In the genomic region with DNA sequence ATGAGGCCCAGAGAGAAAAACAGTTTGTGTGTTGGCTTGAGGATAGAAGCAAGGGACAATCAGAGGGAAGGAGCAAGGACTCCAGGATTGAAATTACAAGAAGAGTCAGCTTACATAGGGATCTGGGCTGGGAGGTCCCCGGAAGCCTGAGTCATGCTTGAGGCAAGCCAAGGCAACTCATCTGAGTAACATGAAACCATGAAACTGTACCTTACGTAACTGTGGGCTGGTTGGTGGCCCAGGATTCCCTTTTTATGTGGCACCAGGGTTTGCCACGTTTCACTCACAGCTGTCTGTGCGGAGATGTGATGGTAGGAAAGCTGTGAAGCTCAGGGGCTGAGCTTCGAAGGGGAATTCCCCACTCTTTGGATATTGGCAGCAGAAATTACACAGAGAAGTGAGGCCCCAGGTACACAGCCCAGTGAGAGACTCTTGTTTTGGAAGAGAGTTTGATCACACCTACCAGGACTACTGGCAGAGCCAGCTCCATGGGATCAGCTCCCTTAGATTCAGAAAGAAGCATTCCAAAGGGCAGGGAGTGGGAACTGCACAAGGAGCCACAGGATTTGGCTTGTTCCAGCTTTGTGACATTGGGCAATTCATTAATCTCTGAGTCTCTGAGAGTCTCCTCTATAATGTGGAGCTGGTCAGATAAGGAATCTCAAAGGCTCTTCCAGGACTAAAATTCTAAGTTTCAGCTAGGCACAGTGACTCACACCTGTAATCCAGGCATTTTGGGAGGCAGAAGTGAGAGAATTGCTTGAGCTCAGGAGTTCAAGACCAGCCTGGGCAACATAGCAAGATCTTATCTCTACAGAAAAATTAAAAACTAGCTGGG, we compare ENCODE assay signal across 9 cellular contexts. TPM values are rescaled to one million over a fixed set of nuclear protein-coding genes. Genes with fewer than 3 reads are reported as not detected.
DNase-seq lines count a peak whose midpoint lies in the region; FAIRE-seq and TF ChIP-seq lines count a peak whose summit lies in the region.
"Had no signal": no experiment of that assay in that cellular context is flagged by ENCODE, and none has a peak within 500 bp of the region (broad histone marks: within the 10 kb centered on the region; RNA-seq: fewer than 3 reads in every experiment).

No MANE protein-coding gene starts in this region.

- 82% methylated on average over 5 of the region's 5 CpGs; no CpG with 5 or more reads in 1 of the 2 experiments for WGBS in H1 (ENCODE audit: extremely low coverage in 1 of 2, insufficient coverage in 1 of 2, insufficient read length in 1 of 2, insufficient replicate concordance in 2 of 2, low coverage in 1 of 2, low lambda C conversion rate in 2 of 2, missing lambda C conversion rate in 1 of 2), 2 experiments

- no peaks in the 10 kb centered on the region; a peak in 2 of 7 replicates for H3K27me3 ChIP-seq in H1 (replicated peaks in 1 of 4; ENCODE audit: control insufficient read depth in 3 of 4, extremely low read depth in 1 of 4, insufficient read depth in 3 of 4, low read length in 3 of 4)

- 0 out of 2 replicates have a peak, but pooled peaks cover 2% of the 10 kb centered on the region for H3K23me2 ChIP-seq in H1 (ENCODE audit: low read depth, low read length)

- H4K5ac ChIP-seq in H1 (ENCODE audit: insufficient read length, low read depth, low read length): no peak overlapping the region

- H2AFZ ChIP-seq in H1 (ENCODE audit: low read length): peak overlapping the region; percentile 91

- no peak overlapping the region for H4K91ac ChIP-seq in H1 (replicated peaks; ENCODE audit: insufficient read length, low read length)

- H3K9ac ChIP-seq in H1 (replicated peaks in 1 of 4; ENCODE audit: extremely low read depth in 1 of 4, low read depth in 3 of 4, low read length in 3 of 4): no peak overlapping the region

- H4K20me1 ChIP-seq in H1 (replicated peaks in 1 of 2; ENCODE audit: control insufficient read depth in 1 of 2, insufficient read depth in 2 of 2, low read length in 2 of 2): no peaks in the 10 kb centered on the region

- no peaks in the 10 kb centered on the region for H3K4me1 ChIP-seq in H1 (replicated peaks in 1 of 4; ENCODE audit: control insufficient read depth in 3 of 4, insufficient read depth in 4 of 4, low read length in 3 of 4)

- H2BK120ac ChIP-seq in H1 (replicated peaks; ENCODE audit: low read depth, low read length): peak overlapping the region; percentile 31

- no peak overlapping the region for H3K4me3 ChIP-seq in H1 (ENCODE audit: extremely low read depth in 1 of 4, insufficient read depth in 2 of 4, low read depth in 3 of 4, low read length in 4 of 4)

- TF ChIP-seq EP300 in H1 (IDR thresholded peaks at IDR 0.05; ENCODE audit: borderline replicate concordance in 1 of 2, low read depth in 2 of 2, low read length in 2 of 2): no peak

- H2BK12ac ChIP-seq in H1 (ENCODE audit: low read depth, low read length): no peak overlapping the region

- H3K18ac ChIP-seq in H1 (ENCODE audit: extremely low read depth, low read length): no peak overlapping the region

- no peak for TF ChIP-seq POLR2A in H1 (IDR thresholded peaks at IDR 0.05; ENCODE audit: control extremely low read depth in 1 of 2, low read depth in 2 of 2, low read length in 2 of 2)

- no peak for TF ChIP-seq RAD21 in H1 (IDR thresholded peaks at IDR 0.05 in 1 of 2, conservative IDR thresholded peaks at IDR 0.05 in 1 of 2; ENCODE audit: low read depth in 2 of 2, low read length in 2 of 2)

- CTCF ChIA-PET in H1 (lab: Charles Lee; ENCODE audit: partially characterized antibody): interaction anchor here (0.7 to 2.0 kb wide), 8 partner anchors 10 to 74 kb away, joined by 3 to 7 read pairs (median 4); no protein-coding TSS in a partner anchor

- no peak overlapping the region for H2BK15ac ChIP-seq in H1 (ENCODE audit: low read length)

- no peak overlapping the region for H3K23ac ChIP-seq in H1 (ENCODE audit: insufficient read length)

- H2BK20ac ChIP-seq in H1 (ENCODE audit: low read length): no peak overlapping the region

- H3K79me1 ChIP-seq in H1 (ENCODE audit: low read depth, low read length): no peaks in the 10 kb centered on the region

- H3K9me3 ChIP-seq in H1 (ENCODE audit: insufficient read depth in 2 of 2, low read depth in 1 of 2, low read length in 1 of 2): no peaks in the 10 kb centered on the region

- POLR2A ChIA-PET in H1 (lab: Charles Lee; ENCODE audit: partially characterized antibody): interaction anchor here (0.6 to 1.2 kb wide), 2 partner anchors 26 to 334 kb away, joined by 3 to 4 read pairs; no protein-coding TSS in a partner anchor

- no peak overlapping the region for H3K4ac ChIP-seq in H1 (replicated peaks; ENCODE audit: insufficient read length, low read depth, low read length)

- FAIRE-seq in H1 (lab: Jason Lieb, UNC): no peak

- DNase-seq in Daoy (ENCODE audit: low read depth) (peak; percentile 91), LHCN-M2 (ENCODE audit: low read depth) (peak; percentile 82), H1 (ENCODE audit: low read depth in 1 of 2, low spot score in 2 of 2) (no peak), renal cortical epithelial cell (ENCODE audit: low read depth) (peak; percentile 90), globus pallidus (ENCODE audit: low spot score) (no peak), NCI-H82 (lab: John Stamatoyannopoulos, UW) (no peak)
- DNase-seq in activated CD4-positive, alpha-beta T cell treated with anti-CD3 and anti-CD28 coated beads for 4 hours: peak; percentile 40 to 52
- DNase-seq in effector CD8-positive, alpha-beta T cell (lab: John Stamatoyannopoulos, UW): no peak

- H3K27ac ChIP-seq in H1 (ENCODE audit: low read depth, low read length): no peak overlapping the region

- H3K4me2 ChIP-seq in H1 (ENCODE audit: insufficient read depth in 1 of 2, low read depth in 2 of 2, low read length in 2 of 2): no peak overlapping the region

- H2AK5ac ChIP-seq in H1 (ENCODE audit: low read depth, low read length): no peak overlapping the region

- no peaks in the 10 kb centered on the region for H3K79me2 ChIP-seq in H1 (ENCODE audit: control insufficient read depth in 1 of 2, insufficient read depth in 2 of 2, low read length in 2 of 2)

- no peak overlapping the region for H3K56ac ChIP-seq in H1 (replicated peaks; ENCODE audit: insufficient read length, low read depth, low read length)

- H4K8ac ChIP-seq in H1 (ENCODE audit: extremely low read depth, insufficient read depth, low read length): peak overlapping the region; percentile 69; the same call in 1 of the 2 replicates

- no peak overlapping the region; the same call in 1 of the 2 replicates for H2BK5ac ChIP-seq in H1 (ENCODE audit: low read depth, low read length)

- H3K14ac ChIP-seq in H1 (ENCODE audit: insufficient read length): no peak overlapping the region

- no peaks in the 10 kb centered on the region for H3K36me3 ChIP-seq in H1 (ENCODE audit: control insufficient read depth in 2 of 4, insufficient read depth in 4 of 4, low read length in 3 of 4)

- no peak for TF ChIP-seq CTCF in H1 (IDR thresholded peaks at IDR 0.05; ENCODE audit: control extremely low read depth in 1 of 3, insufficient read depth in 1 of 3, low read depth in 1 of 3, low read length in 3 of 3)

TF ChIP-seq in H1, 55 proteins besides CTCF, POLR2A, EP300 and RAD21:
- TF ChIP-seq, protein P1, sequence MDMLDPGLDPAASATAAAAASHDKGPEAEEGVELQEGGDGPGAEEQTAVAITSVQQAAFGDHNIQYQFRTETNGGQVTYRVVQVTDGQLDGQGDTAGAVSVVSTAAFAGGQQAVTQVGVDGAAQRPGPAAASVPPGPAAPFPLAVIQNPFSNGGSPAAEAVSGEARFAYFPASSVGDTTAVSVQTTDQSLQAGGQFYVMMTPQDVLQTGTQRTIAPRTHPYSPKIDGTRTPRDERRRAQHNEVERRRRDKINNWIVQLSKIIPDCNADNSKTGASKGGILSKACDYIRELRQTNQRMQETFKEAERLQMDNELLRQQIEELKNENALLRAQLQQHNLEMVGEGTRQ (IDR thresholded peaks at IDR 0.05; ENCODE audit: low read length): no peak
- TF ChIP-seq BACH1 (IDR thresholded peaks at IDR 0.05; ENCODE audit: low read length) (peak; percentile 85), MAFK (IDR thresholded peaks at IDR 0.05; ENCODE audit: low read depth, low read length) (peak; percentile 28; the same call in 1 of the 2 replicates)

RNA-seq across cellular contexts. Expression of a gene that starts 7.8 kb away (rescaled TPM):
- not detected in 2 replicates for total RNA-seq in Daoy (2014; rRNA removed; shearing (Covaris generic))
- total RNA-seq in LHCN-M2 (2014; rRNA removed) (not detected in 2 replicates), renal cortical epithelial cell (not detected in 2 replicates)
- polyA plus RNA-seq in LHCN-M2 (2012): not detected
- total RNA-seq in H1 (2021; fragmentation: NEBNext Ultra II Directional; extraction: Animal tissue kit (Norgen Biotek cat#: 25700)): not detected in 2 replicates
- 0.06 TPM in 1 of 2 replicates, not detected in the other for polyA plus RNA-seq in H1 (2011; rRNA removed)
- not detected for polyA plus RNA-seq in H1 (2011; cell fraction: cytosol; rRNA removed)
- 0.16 TPM for polyA plus RNA-seq in H1 (2011; cell fraction: nucleus; rRNA removed)
- not detected in 4 replicates for polyA plus RNA-seq in H1 (2012, experiment 1 of 2)
- not detected for polyA plus RNA-seq in H1 (2012, experiment 2 of 2)
- not detected for polyA plus RNA-seq in H1 (2013, experiment 1 of 2)
- polyA plus RNA-seq in H1 (2013, experiment 2 of 2): not detected
- polyA minus RNA-seq in H1 (2011; rRNA and poly(A)+ RNA removed): 0.07 TPM in 1 of 2 replicates, not detected in the other
- polyA minus RNA-seq in H1 (2011; cell fraction: cytosol; rRNA and poly(A)+ RNA removed): not detected
- polyA minus RNA-seq in H1 (2011; cell fraction: nucleus; rRNA and poly(A)+ RNA removed): not detected
- polyA plus RNA-seq: IgD-negative memory B cell had no signal

Comparison
In these comparisons a context has a peak if more than half of its experiments do, and no peak if none do; other contexts are left out.
1. DNase-seq: peak in Daoy (single experiment), LHCN-M2 (single experiment), activated CD4-positive, alpha-beta T cell treated with anti-CD3 and anti-CD28 coated beads for 4 hours (2 of 2) and renal cortical epithelial cell (single experiment); none in H1 (0 of 2), globus pallidus (single experiment), NCI-H82 (single experiment) and effector CD8-positive, alpha-beta T cell (single experiment).